In genomic region chr3:174442317-174442682, GRCh38 we compare ENCODE assay signal across 11 cellular contexts.
A peak's percentile ranks its signal among the peaks of the same experiment; 100 is the strongest.
DNase-seq lines count a peak whose midpoint lies in the region; TF ChIP-seq lines count a peak whose summit lies in the region.
"Had no signal": no experiment of that assay in that cellular context is flagged by ENCODE, and none has a peak within 500 bp of the region (broad histone marks: within the 10 kb centered on the region; RNA-seq: fewer than 3 reads in every experiment).

No MANE protein-coding gene starts in this region.

- intact Hi-C loops in esophagus muscularis mucosa (cut with DNase I): no loop called here
- intact Hi-C loops in CD14-positive monocyte (cut with micrococcal nuclease): loop anchor here in 1 of 2 donors (10.0 kb wide), 1 partner anchor 107 kb away; no protein-coding TSS in a partner anchor

- DNase-seq in NT2/D1 (ENCODE audit: low read depth, low spot score) (no peak), esophagus muscularis mucosa (ENCODE audit: extremely low spot score) (no peak), progenitor cell of endocrine pancreas (ENCODE audit: low spot score, unreplicated experiment) (no peak), GM19238 (ENCODE audit: insufficient read length, low spot score) (no peak), CD14-positive monocyte (ENCODE audit: low spot score) (no peak), HK-2 (ENCODE audit: unreplicated experiment) (no peak)
- DNase-seq in activated CD4-positive, alpha-beta T cell treated with anti-CD3 and anti-CD28 coated beads, Interleukin-2, amount 50 U/mL, for 48 hours: no peak
- DNase-seq: activated naive CD4-positive, alpha-beta T cell; DMS53 had no signal

- H3K4me2 ChIP-seq in BLaER1: peak overlapping the region; percentile 91

- no peaks in the 10 kb centered on the region for H3K9me3 ChIP-seq in BLaER1
- no peaks in the 10 kb centered on the region for H3K9me3 ChIP-seq in NT2/D1 (ENCODE audit: insufficient read depth, low read length)
- H3K9me3 ChIP-seq in esophagus muscularis mucosa: no peaks in the 10 kb centered on the region
- H3K9me3 ChIP-seq: neutrophil had no signal

- H3K27me3 Mint-ChIP-seq in progenitor cell of endocrine pancreas (peaks cover 14% of the 10 kb centered on the region), CD14-positive monocyte (ENCODE audit: low read depth in 3 of 3) (peaks cover 9 to 18% (median 14%) of the 10 kb centered on the region in 3 donors)

- H3K27me3 ChIP-seq in BLaER1 (peaks cover 9% of the 10 kb centered on the region; the same call in 1 of the 2 replicates), NT2/D1 (ENCODE audit: insufficient read depth, insufficient read length) (no peaks in the 10 kb centered on the region), esophagus muscularis mucosa (no peaks in the 10 kb centered on the region)

- H3K9me3 Mint-ChIP-seq in progenitor cell of endocrine pancreas (ENCODE audit: low read depth) (no peaks in the 10 kb centered on the region), CD14-positive monocyte (peaks cover 0 to 8% (median under 1%) of the 10 kb centered on the region in 7 donors)

- TF ChIP-seq POLR2A in esophagus muscularis mucosa (IDR thresholded peaks at IDR 0.05; ENCODE audit: low read depth): no peak

- H3K9ac ChIP-seq in BLaER1: no peak overlapping the region
- peak overlapping the region; percentile 83 for H3K9ac ChIP-seq in NT2/D1 (ENCODE audit: insufficient read length, low read depth)

- H3K4me1 ChIP-seq in BLaER1: peaks cover 20% of the 10 kb centered on the region
- H3K4me1 ChIP-seq in NT2/D1 (ENCODE audit: insufficient read depth, insufficient read length): no peaks in the 10 kb centered on the region
- H3K4me1 ChIP-seq in esophagus muscularis mucosa: peaks cover 0 to 22% (median 19%) of the 10 kb centered on the region in 4 donors

- H3K36me3 ChIP-seq in BLaER1: no peaks in the 10 kb centered on the region
- H3K36me3 ChIP-seq in NT2/D1 (ENCODE audit: insufficient read depth, insufficient read length, low read length): no peaks in the 10 kb centered on the region
- H3K36me3 ChIP-seq in esophagus muscularis mucosa: no peaks in the 10 kb centered on the region
- H3K36me3 ChIP-seq: neutrophil had no signal

- H3K27ac ChIP-seq in BLaER1 (no peak overlapping the region), esophagus muscularis mucosa (replicated peaks in 1 of 4) (peak overlapping the region; percentile 96 to 98 (median 97))
- H3K27ac ChIP-seq: neutrophil had no signal

- no peak for TF ChIP-seq EP300 in esophagus muscularis mucosa (IDR thresholded peaks at IDR 0.05)

- TF ChIP-seq CTCF in esophagus muscularis mucosa (IDR thresholded peaks at IDR 0.05) (no peak), progenitor cell of endocrine pancreas (IDR thresholded peaks at IDR 0.05; ENCODE audit: unreplicated experiment) (no peak), CD14-positive monocyte (IDR thresholded peaks at IDR 0.05) (no peak)

- no peaks in the 10 kb centered on the region for H4K20me1 ChIP-seq in BLaER1

- peaks cover 17% of the 10 kb centered on the region for H3K4me1 Mint-ChIP-seq in progenitor cell of endocrine pancreas (ENCODE audit: low read depth)
- peaks cover 27% of the 10 kb centered on the region for H3K4me1 Mint-ChIP-seq in CD14-positive monocyte

- H3K27ac Mint-ChIP-seq in progenitor cell of endocrine pancreas (no peak overlapping the region), CD14-positive monocyte (no peak overlapping the region)

- WGBS in esophagus muscularis mucosa: 50% methylated on average over 4 of the region's 4 CpGs

- H3K4me3 Mint-ChIP-seq in progenitor cell of endocrine pancreas (ENCODE audit: low read depth) (peak overlapping the region; percentile 81), CD14-positive monocyte (peak overlapping the region in 1 of 2 donors; percentile 92)

- H3K4me3 ChIP-seq in BLaER1 (no peak overlapping the region), NT2/D1 (ENCODE audit: insufficient read length, low read depth) (peak overlapping the region; percentile 64), esophagus muscularis mucosa (peak overlapping the region; percentile 73 to 89 (median 81))

- no peaks in the 10 kb centered on the region for H3K36me3 Mint-ChIP-seq in progenitor cell of endocrine pancreas (ENCODE audit: insufficient read depth)
- H3K36me3 Mint-ChIP-seq in CD14-positive monocyte: peaks cover 0 to 5% of the 10 kb centered on the region in 2 donors
